Comparison of ENCODE assay signal across 33 cellular contexts in genomic region chr3:100789582-100789981, GRCh38.
"Had no signal": no experiment of that assay in that cellular context is flagged by ENCODE, and none has a peak within 500 bp of the region (broad histone marks: within the 10 kb centered on the region; RNA-seq: fewer than 3 reads in every experiment).

No MANE protein-coding gene starts in this region.

- FAIRE-seq: endothelial cell of umbilical vein, islet of Langerhans, TTC549 had no signal

- H3K4me1 ChIP-seq: adrenal gland, body of pancreas, left lung, neural progenitor cell, parathyroid adenoma, psoas muscle, testis, transverse colon had no signal

- H3K9ac ChIP-seq: neural progenitor cell, parathyroid adenoma had no signal

- H2AFZ ChIP-seq: neural progenitor cell, parathyroid adenoma had no signal

- H3K36me3 ChIP-seq: adrenal gland, cardiac muscle cell, left lung, neural progenitor cell had no signal

- H3K4me3 ChIP-seq: adrenal gland, body of pancreas, cardiac muscle cell, left lung, lung, neural progenitor cell, psoas muscle, testis, transverse colon had no signal

- H3K27ac ChIP-seq: adrenal gland, body of pancreas, cardiac muscle cell, left lung, neural progenitor cell, parathyroid adenoma, psoas muscle, testis, transverse colon, VCaP had no signal

- H3K4me2 ChIP-seq: neural progenitor cell had no signal

- H3K27me3 ChIP-seq: adrenal gland, body of pancreas, cardiac muscle cell, left lung, neural progenitor cell, testis, transverse colon had no signal

- ATAC-seq: activated CD4-positive, CD25-positive, alpha-beta regulatory T cell treated with anti-CD3 and anti-CD28 coated beads, Interleukin-2, amount 50 U/mL, for 24 hours; body of pancreas; esophagus mucosa; left lung; natural killer cell; psoas muscle had no signal

- H3K9me3 ChIP-seq: body of pancreas, psoas muscle, testis had no signal

- H3K79me2 ChIP-seq: parathyroid adenoma had no signal

- DNase-seq: activated CD4-positive, alpha-beta T cell treated with anti-CD3 and anti-CD28 coated beads for 48 hours; activated CD4-positive, alpha-beta T cell treated with anti-CD3 and anti-CD28 coated beads, Interleukin-2, amount 50 U/mL, for 48 hours; activated CD8-positive, alpha-beta memory T cell treated with anti-CD3 and anti-CD28 coated beads, Interleukin-2, amount 50 U/mL, for 4 hours; activated effector memory CD4-positive, alpha-beta T cell treated with anti-CD3 and anti-CD28 coated beads, Interleukin-2, amount 50 U/mL, for 16 hours; activated naive CD4-positive, alpha-beta T cell treated with anti-CD3 and anti-CD28 coated beads for 36 hours; activated naive CD8-positive, alpha-beta T cell treated with anti-CD3 and anti-CD28 coated beads for 36 hours; activated T-cell treated with anti-CD3 and anti-CD28 coated beads, Interleukin-2, amount 50 U/mL, for 1 hour; adrenal gland; aorta; body of pancreas; cerebellar nuclear complex; cortex of kidney; foreskin melanocyte; left lung; natural killer cell; occipital lobe; psoas muscle; stimulated activated CD4-positive, alpha-beta T cell treated with anti-CD3 and anti-CD28 coated beads, Interleukin-15, amount 100 ng/mL, for 24 hours; stimulated activated CD4-positive, alpha-beta T cell treated with anti-CD3 and anti-CD28 coated beads, Interleukin-2, amount 100 ng/mL, for 24 hours; stimulated activated naive CD4-positive, alpha-beta T cell; T-helper 9 cell; testis; transverse colon had no signal
